Comparison of ENCODE assay signal across 19 cellular contexts in the genomic region with DNA sequence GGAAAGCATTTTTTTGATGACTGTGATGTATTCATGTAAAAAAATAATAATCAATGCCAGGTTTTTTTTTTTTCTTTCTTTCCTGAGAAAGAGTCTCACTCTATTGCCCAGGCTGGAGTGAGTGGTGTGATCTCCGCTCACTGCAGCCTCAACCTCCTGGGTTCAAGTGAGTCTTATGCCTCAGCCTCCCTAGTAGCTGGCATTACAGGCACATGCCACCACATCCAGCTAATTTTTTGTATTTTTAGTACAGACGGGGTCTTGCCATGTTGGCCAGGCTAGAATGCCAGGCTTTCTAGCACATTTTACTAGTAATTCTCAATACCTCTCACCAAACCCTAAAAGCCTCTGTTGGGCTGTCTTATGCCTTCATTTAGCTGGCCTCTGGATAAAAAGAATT. TPM values are rescaled to one million over a fixed set of nuclear protein-coding genes. Genes with fewer than 3 reads are reported as not detected.
DNase-seq lines count a peak whose midpoint lies in the region; ATAC-seq and TF ChIP-seq lines count a peak whose summit lies in the region.
"Had no signal": no experiment of that assay in that cellular context is flagged by ENCODE, and none has a peak within 500 bp of the region (broad histone marks: within the 10 kb centered on the region; RNA-seq: fewer than 3 reads in every experiment).

No MANE protein-coding gene starts in this region.

- no peak for DNase-seq in ascending aorta (ENCODE audit: low spot score in 2 of 2)
- no peak for DNase-seq in neural crest cell (ENCODE audit: low read depth, low spot score)
- no peak for DNase-seq in thoracic aorta (ENCODE audit: low spot score)
- DNase-seq in globus pallidus (ENCODE audit: low spot score), result no peak
- DNase-seq in KG1 (lab: John Stamatoyannopoulos, UW), result no peak
- DNase-seq: DND-41, GDM1, GOT3, KBM-7, NCI-H1436 treated with DMSO at 0.1 percent for 48 hours, NCI-H2029 treated with DMSO at 0.1 percent for 48 hours, NCI-H2171 treated with DMSO at 0.1 percent for 48 hours, NCI-H748 treated with DMSO at 0.1 percent for 48 hours had no signal

- peaks cover 5% of the 10 kb centered on the region for H3K36me3 Mint-ChIP-seq in neural crest cell (ENCODE audit: low read depth)

- peaks cover 0 to 6% of the 10 kb centered on the region in 2 donors for H3K4me1 ChIP-seq in ascending aorta
- H3K4me1 ChIP-seq in thoracic aorta (ENCODE audit: control insufficient read depth in 1 of 2, low read depth in 2 of 2), result peaks cover 0 to 27% of the 10 kb centered on the region in 2 donors
- H3K4me1 ChIP-seq: A549 had no signal

- intact Hi-C loops in ascending aorta (cut with DNase I), result loop anchor here (5.0 kb wide), 1 partner anchor 106 kb away; no protein-coding TSS in a partner anchor

- H3K9me3 ChIP-seq in ascending aorta, result no peaks in the 10 kb centered on the region
- no peaks in the 10 kb centered on the region for H3K9me3 ChIP-seq in thoracic aorta
- H3K9me3 ChIP-seq: A549 had no signal

- H3K4me3 Mint-ChIP-seq in neural crest cell, result no peak overlapping the region

- H3K27me3 ChIP-seq in ascending aorta (no peaks in the 10 kb centered on the region), thoracic aorta (replicated peaks; ENCODE audit: insufficient read depth) (no peaks in the 10 kb centered on the region)

- H3K27ac ChIP-seq in ascending aorta (peak overlapping the region; percentile 71 to 72), cingulate gyrus (ENCODE audit: low read depth, low read length) (peak overlapping the region; percentile 84), thoracic aorta (peak overlapping the region; percentile 55 to 71)
- H3K27ac ChIP-seq: A549, RWPE1 had no signal

- H3K9me3 Mint-ChIP-seq in neural crest cell, result no peaks in the 10 kb centered on the region

- H3K4me3 ChIP-seq in ascending aorta, result peak overlapping the region in 1 of 2 donors; percentile 25
- H3K4me3 ChIP-seq in thoracic aorta, result no peak overlapping the region
- H3K4me3 ChIP-seq: A549, GM12878 had no signal

- no peak for ATAC-seq in thoracic aorta (ENCODE audit: insufficient number of reproducible peaks, low FRiP score, low read depth)
- no peak for ATAC-seq in GM19324 (IDR thresholded peaks at IDR 0.05; ENCODE audit: low FRiP score, unreplicated experiment)
- no peak for ATAC-seq in GM21619 (IDR thresholded peaks at IDR 0.05; ENCODE audit: unreplicated experiment)
- ATAC-seq: A549, GM12878 had no signal

- no peaks in the 10 kb centered on the region for H3K27me3 Mint-ChIP-seq in neural crest cell (ENCODE audit: low read depth)

- H3K4me1 Mint-ChIP-seq in neural crest cell, result peaks cover 35% of the 10 kb centered on the region

- H3K27ac Mint-ChIP-seq in neural crest cell (ENCODE audit: unreplicated experiment), result peak overlapping the region; percentile 92

- no peak for TF ChIP-seq CTCF in ascending aorta (IDR thresholded peaks at IDR 0.05)
- no peak for TF ChIP-seq CTCF in neural crest cell (conservative IDR thresholded peaks at IDR 0.05)
- no peak for TF ChIP-seq CTCF in thoracic aorta (IDR thresholded peaks at IDR 0.05)

- H3K36me3 ChIP-seq in ascending aorta (no peaks in the 10 kb centered on the region), thoracic aorta (no peaks in the 10 kb centered on the region)

RNA-seq across cellular contexts. Expression of a gene that starts 25.7 kb away (rescaled TPM):
- total RNA-seq in ascending aorta (18.6 TPM), neural crest cell (119 and 129 TPM in 2 replicates), thoracic aorta (10 to 100 TPM; 23.7 to 33.7 TPM)

RNA-seq across cellular contexts. Expression of a gene that starts 56.6 kb away (rescaled TPM):
- total RNA-seq in ascending aorta (8.4 TPM), neural crest cell (26.8 and 27.3 TPM in 2 replicates), thoracic aorta (10 to 100 TPM; 15.3 to 19.0 TPM)

RNA-seq across cellular contexts. Expression of a gene that starts 56.7 kb away (rescaled TPM):
- 8.0 TPM for total RNA-seq in ascending aorta
- 23.0 and 25.5 TPM in 2 replicates for total RNA-seq in neural crest cell
- 10 to 100 TPM; 15.0 to 24.2 TPM for total RNA-seq in thoracic aorta
